In genomic region chr19:53109527-53109926, GRCh38 we compare ENCODE assay signal across 35 cellular contexts. TPM values are rescaled to one million over a fixed set of nuclear protein-coding genes. Genes with fewer than 3 reads are reported as not detected.
"Had no signal": no experiment of that assay in that cellular context is flagged by ENCODE, and none has a peak within 500 bp of the region (broad histone marks: within the 10 kb centered on the region; RNA-seq: fewer than 3 reads in every experiment).

No MANE protein-coding gene starts in this region.

- DNase-seq: Karpas-422, Kasumi-1, MG63, MM.1S, MV-4-11, NCI-H1048, NCI-H1092, NCI-H1092 treated with DMSO at 0.1 percent for 48 hours, NCI-H1105, NCI-H1105 treated with DMSO at 0.1 percent for 48 hours, NCI-H1417, NCI-H1417 treated with DMSO at 0.1 percent for 48 hours, NCI-H1436, NCI-H1436 treated with DMSO at 0.1 percent for 48 hours, NCI-H146, NCI-H1694, NCI-H1694 treated with DMSO at 0.1 percent for 48 hours, NCI-H187, NCI-H187 treated with DMSO at 0.1 percent for 48 hours, NCI-H1930, NCI-H2029, NCI-H2029 treated with DMSO at 0.1 percent for 48 hours, NCI-H2081, NCI-H2081 treated with DMSO at 0.1 percent for 48 hours, NCI-H2107, NCI-H2171, NCI-H2171 treated with DMSO at 0.1 percent for 48 hours, NCI-H2227 treated with DMSO at 0.1 percent for 48 hours, NCI-H345, NCI-H446, NCI-H446 treated with DMSO at 0.1 percent for 48 hours, NCI-H510A, NCI-H510A treated with DMSO at 0.1 percent for 48 hours had no signal

RNA-seq across cellular contexts. Expression of gene ZNF415, which starts 23.2 kb away (rescaled TPM):
- total RNA-seq: MCF 10A, NCI-H460 had no signal

RNA-seq across cellular contexts. Expression of gene ZNF347, which starts 49.3 kb away (rescaled TPM):
- total RNA-seq: MCF 10A had no signal
